ENCODE assay signal across 8 cellular contexts in the genomic region with DNA sequence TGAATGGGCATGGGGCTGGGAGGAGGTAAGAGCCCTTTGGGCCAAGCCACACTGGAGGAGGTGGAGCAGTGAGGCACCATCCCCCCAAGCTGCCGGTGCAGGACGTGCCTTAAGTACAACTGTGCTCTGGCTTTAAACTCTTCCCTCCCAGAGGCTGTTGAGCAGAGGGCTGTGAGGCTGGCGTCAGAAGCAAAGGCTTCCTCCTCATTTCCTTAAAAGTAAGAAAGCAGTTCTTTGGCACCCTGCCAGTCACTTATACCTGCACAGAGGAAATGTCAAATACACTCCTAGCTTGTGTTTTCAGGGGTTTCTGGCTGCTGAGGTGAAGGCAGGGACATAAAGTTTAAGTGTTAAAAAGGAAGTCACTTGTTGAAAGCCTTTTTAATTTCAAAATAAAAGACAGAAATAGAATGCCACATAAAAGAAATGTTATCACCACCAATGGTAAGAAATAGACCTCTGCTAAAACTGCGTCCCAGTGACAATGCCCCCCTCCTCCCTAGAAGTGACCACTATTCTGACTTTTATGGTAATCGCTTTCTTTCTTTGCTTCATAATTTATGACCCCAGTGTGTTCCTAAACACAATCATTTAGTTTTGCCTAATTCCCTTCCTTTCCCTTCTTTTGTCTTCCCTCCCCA. TPM values are rescaled to one million over a fixed set of nuclear protein-coding genes. Genes with fewer than 3 reads are reported as not detected.
A peak's percentile ranks its signal among the peaks of the same experiment; 100 is the strongest.
DNase-seq lines count a peak whose midpoint lies in the region; ATAC-seq, FAIRE-seq and TF ChIP-seq lines count a peak whose summit lies in the region.

No MANE protein-coding gene starts in this region.

- no peak overlapping the region for H3K27ac ChIP-seq in hepatocyte
- peak overlapping the region; percentile 51 to 63 for H3K27ac ChIP-seq in thoracic aorta

- H3K79me2 ChIP-seq in hepatocyte = no peaks in the 10 kb centered on the region

- 50% methylated on average over 5 of the region's 5 CpGs for WGBS in hepatocyte (ENCODE audit: low lambda C conversion rate, missing lambda C conversion rate)

- H4K20me1 ChIP-seq in hepatocyte (ENCODE audit: insufficient read depth, poor library complexity, severe bottlenecking) = no peaks in the 10 kb centered on the region

- TF ChIP-seq CTCF in hepatocyte (IDR thresholded peaks at IDR 0.05; ENCODE audit: poor library complexity) (no peak), thoracic aorta (IDR thresholded peaks at IDR 0.05) (no peak)

- no peaks in the 10 kb centered on the region for H3K9me2 ChIP-seq in hepatocyte (replicated peaks; ENCODE audit: insufficient read depth)

- no peak overlapping the region for H2AFZ ChIP-seq in hepatocyte

- H3K27me3 ChIP-seq in hepatocyte = no peaks in the 10 kb centered on the region
- H3K27me3 ChIP-seq in thoracic aorta (replicated peaks; ENCODE audit: insufficient read depth) = no peaks in the 10 kb centered on the region

- DNase-seq in activated CD8-positive, alpha-beta memory T cell treated with anti-CD3 and anti-CD28 coated beads for 1 hour (ENCODE audit: extremely low read depth in 1 of 2, low read depth in 1 of 2) = peak; percentile 6 to 22
- no peak for DNase-seq in activated CD8-positive, alpha-beta memory T cell treated with anti-CD3 and anti-CD28 coated beads, Interleukin-2, amount 50 U/mL, for 48 hours
- DNase-seq in activated T-cell treated with anti-CD3 and anti-CD28 coated beads for 24 hours (ENCODE audit: low read depth) (peak; percentile 7), hepatocyte (ENCODE audit: low spot score) (peak; percentile 69), thoracic aorta (ENCODE audit: low spot score) (no peak), HK-2 (ENCODE audit: unreplicated experiment) (no peak), H54 (ENCODE audit: insufficient read length, low spot score) (no peak)

- H3K36me3 ChIP-seq in hepatocyte (replicated peaks; ENCODE audit: insufficient read depth, low read depth) (no peaks in the 10 kb centered on the region), thoracic aorta (no peaks in the 10 kb centered on the region)

- no peak overlapping the region for H3K4me2 ChIP-seq in hepatocyte

- FAIRE-seq in H54 (lab: Jason Lieb, UNC) = no peak

- H3K4me1 ChIP-seq in hepatocyte (ENCODE audit: insufficient read depth) = no peaks in the 10 kb centered on the region
- peaks cover 5 to 27% of the 10 kb centered on the region in 2 donors for H3K4me1 ChIP-seq in thoracic aorta (ENCODE audit: control insufficient read depth in 1 of 2, low read depth in 2 of 2)

- no peak for TF ChIP-seq POLR2A in H54 (IDR thresholded peaks at IDR 0.05; ENCODE audit: low read depth, low read length)

- H3K9me3 ChIP-seq in hepatocyte (ENCODE audit: low read depth) = no peaks in the 10 kb centered on the region
- no peaks in the 10 kb centered on the region for H3K9me3 ChIP-seq in thoracic aorta

- ATAC-seq in thoracic aorta (ENCODE audit: insufficient number of reproducible peaks, low FRiP score, low read depth) = no peak
- ATAC-seq in GM18868 (IDR thresholded peaks at IDR 0.05; ENCODE audit: unreplicated experiment) = no peak

- no peak overlapping the region for H3K4me3 ChIP-seq in hepatocyte
- no peak overlapping the region for H3K4me3 ChIP-seq in thoracic aorta

RNA-seq across cellular contexts. Expression of gene LAMC2, which starts 33.0 kb away (rescaled TPM):
- total RNA-seq in hepatocyte = 73.5 and 76.3 TPM in 2 replicates
- 32.9 and 45.3 TPM in 2 replicates for polyA plus RNA-seq in hepatocyte
- total RNA-seq in thoracic aorta = 1 to 10 TPM in 1 of 2 donors, under 1 TPM in 1; 0.54 to 4.5 TPM

Comparison
In these comparisons a context has a peak if more than half of its experiments do, and no peak if none do; other contexts are left out.
1. DNase-seq: peak in activated CD8-positive, alpha-beta memory T cell treated with anti-CD3 and anti-CD28 coated beads for 1 hour (2 of 2), activated T-cell treated with anti-CD3 and anti-CD28 coated beads for 24 hours (single experiment) and hepatocyte (single experiment); none in activated CD8-positive, alpha-beta memory T cell treated with anti-CD3 and anti-CD28 coated beads, Interleukin-2, amount 50 U/mL, for 48 hours (single experiment), thoracic aorta (single experiment), HK-2 (single experiment) and H54 (single experiment).
2. RNA of gene LAMC2, which starts 33.0 kb away (total RNA-seq): 73.5 to 76.3 TPM in hepatocyte; 0.54 to 4.5 TPM in thoracic aorta; every median in the first group is over 10 times any median in the second.